Comparison of ENCODE assay signal across 25 cellular contexts in the genomic region with DNA sequence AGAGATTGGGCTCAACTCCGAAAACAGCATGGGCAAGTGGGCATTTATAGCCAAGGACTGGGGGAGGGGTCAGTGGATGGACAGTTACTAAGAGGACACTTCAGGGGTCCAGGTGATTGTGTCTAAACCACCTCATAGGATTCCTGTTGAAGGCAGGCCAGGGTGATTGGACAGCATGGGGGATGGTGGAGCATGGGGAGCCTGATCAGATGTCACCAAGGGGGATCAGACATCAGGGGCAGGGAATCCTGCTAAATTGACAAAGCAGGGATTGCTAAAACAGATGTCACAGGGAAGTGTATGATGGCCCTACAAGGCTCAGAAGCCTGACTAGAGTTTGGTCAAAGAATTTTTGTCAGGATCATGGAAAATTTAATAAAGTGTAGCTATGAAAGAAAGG. TPM values are rescaled to one million over a fixed set of nuclear protein-coding genes. Genes with fewer than 3 reads are reported as not detected.
A peak's percentile ranks its signal among the peaks of the same experiment; 100 is the strongest.
DNase-seq lines count a peak whose midpoint lies in the region; TF ChIP-seq lines count a peak whose summit lies in the region.
"Had no signal": no experiment of that assay in that cellular context is flagged by ENCODE, and none has a peak within 500 bp of the region (broad histone marks: within the 10 kb centered on the region; RNA-seq: fewer than 3 reads in every experiment).

No MANE protein-coding gene starts in this region.

- peaks cover 2% of the 10 kb centered on the region for H3K36me3 ChIP-seq in mammary epithelial cell (ENCODE audit: insufficient read depth, low read length)
- no peaks in the 10 kb centered on the region for H3K36me3 ChIP-seq in subcutaneous abdominal adipose tissue (ENCODE audit: control insufficient read depth in 5 of 5, insufficient read depth in 5 of 5, low read length in 5 of 5)
- no peaks in the 10 kb centered on the region for H3K36me3 ChIP-seq in HAP-1 (replicated peaks)
- H3K36me3 ChIP-seq: lower lobe of right lung, tibial nerve had no signal

- intact Hi-C loops in mammary epithelial cell (cut with micrococcal nuclease), result loop anchor here (5.0 kb wide), 1 partner anchor 163 kb away; the partner anchor contains the start of gene VSX1

- H3K27me3 Mint-ChIP-seq in T-helper 1 cell treated with Interleukin-12 subunit alpha and Interleukin-12 subunit beta and Interleukin-4 antibody, amounts not matched to agents 30 μg/mL and 1 μg/mL, for 36 hours (ENCODE audit: low read depth), result peaks cover 28% of the 10 kb centered on the region
- H3K27me3 Mint-ChIP-seq: activated naive CD8-positive, alpha-beta T cell had no signal

- H3K9ac ChIP-seq in mammary epithelial cell (ENCODE audit: insufficient read depth, low read length) (no peak overlapping the region), subcutaneous abdominal adipose tissue (ENCODE audit: low read length in 5 of 5) (no peak overlapping the region)

- no peaks in the 10 kb centered on the region for H3K9me3 ChIP-seq in mammary epithelial cell (replicated peaks; ENCODE audit: insufficient read depth, low read length)
- peaks cover 0 to 6% (median 3%) of the 10 kb centered on the region in 5 donors for H3K9me3 ChIP-seq in subcutaneous abdominal adipose tissue (ENCODE audit: control insufficient read depth in 5 of 5, low read length in 5 of 5)
- H3K9me3 ChIP-seq in HAP-1, result no peaks in the 10 kb centered on the region
- H3K9me3 ChIP-seq: lower lobe of right lung, tibial nerve had no signal

- H3K4me3 ChIP-seq in mammary epithelial cell (replicated peaks in 1 of 3; ENCODE audit: insufficient read depth in 1 of 3, low read depth in 2 of 3, low read length in 3 of 3) (no peak overlapping the region), subcutaneous abdominal adipose tissue (ENCODE audit: low read depth in 1 of 5, low read length in 5 of 5) (no peak overlapping the region), HAP-1 (no peak overlapping the region)
- H3K4me3 ChIP-seq: lower lobe of right lung, tibial nerve had no signal

- peaks cover 3% of the 10 kb centered on the region for H3K36me3 Mint-ChIP-seq in T-helper 1 cell treated with Interleukin-12 subunit alpha and Interleukin-12 subunit beta and Interleukin-4 antibody, amounts not matched to agents 30 μg/mL and 1 μg/mL, for 36 hours (ENCODE audit: low read depth)

- peak overlapping the region; percentile 96 for H3K4me2 ChIP-seq in mammary epithelial cell (ENCODE audit: insufficient read depth, low read depth, low read length)

- H3K27ac ChIP-seq in mammary epithelial cell (ENCODE audit: insufficient read depth, low read depth, low read length) (peak overlapping the region; percentile 79), subcutaneous abdominal adipose tissue (ENCODE audit: low read depth, low read length) (peak overlapping the region; percentile 92)
- H3K27ac ChIP-seq: HL-60, lower lobe of right lung, tibial nerve had no signal

- H3K27ac Mint-ChIP-seq in T-helper 1 cell treated with Interleukin-12 subunit alpha and Interleukin-12 subunit beta and Interleukin-4 antibody, amounts not matched to agents 30 μg/mL and 1 μg/mL, for 36 hours, result no peak overlapping the region
- H3K27ac Mint-ChIP-seq: activated CD4-positive, alpha-beta T cell treated with anti-CD3 and anti-CD28 coated beads for 36 hours; activated naive CD8-positive, alpha-beta T cell; activated T-helper 2 cell treated with anti-CD3 and anti-CD28 coated beads, Interferon-gamma antibody, Interleukin-2, Interleukin-4, amounts not matched to agents 10 μg/mL and 5 μg/mL and 100 μg/mL, durations not matched to agents 14 hours and 24 hours and 36 hours had no signal

- WGBS in mammary epithelial cell (ENCODE audit: low coverage, missing lambda C conversion rate), result 100% methylated on average over 1 of the region's 1 CpG

- peak overlapping the region; percentile 14 for H3K4me3 Mint-ChIP-seq in T-helper 1 cell treated with Interleukin-12 subunit alpha and Interleukin-12 subunit beta and Interleukin-4 antibody, amounts not matched to agents 30 μg/mL and 1 μg/mL, for 36 hours

- TF ChIP-seq CTCF in mammary epithelial cell (conservative IDR thresholded peaks at IDR 0.05 in 1 of 2, IDR thresholded peaks at IDR 0.05 in 1 of 2; ENCODE audit: extremely low read depth in 1 of 2, insufficient read depth in 1 of 2, low read depth in 1 of 2, low read length in 2 of 2), result no peak

- dilution Hi-C loops in mammary epithelial cell (cut with HindIII; ENCODE audit: low sequenced_read_pairs), result no loop called here

- CTCF ChIA-PET in mammary epithelial cell (lab: Charles Lee; ENCODE audit: low non-redundant PET), result no interaction called here

- DNase-seq in T-helper 1 cell, result no peak
- peak; percentile 90 for DNase-seq in NCI-H82 (lab: John Stamatoyannopoulos, UW)
- no peak for DNase-seq in mammary epithelial cell
- DNase-seq in dedifferentiated amniotic fluid mesenchymal stem cell (ENCODE audit: extremely low spot score), result no peak
- DNase-seq in HAP-1 (ENCODE audit: low spot score in 2 of 2), result no peak
- DNase-seq in iPS-NIHi7 (ENCODE audit: extremely low spot score), result no peak
- DNase-seq: ACHN; activated CD4-positive, alpha-beta T cell treated with anti-CD3 and anti-CD28 coated beads for 36 hours; C1 segment of cervical spinal cord; cerebellar nuclear complex; GDM1; kidney; lower lobe of right lung; NCI-H1092 treated with DMSO at 0.1 percent for 48 hours; NCI-H2081; NCI-H446 treated with DMSO at 0.1 percent for 48 hours; occipital lobe; stimulated activated CD4-positive, alpha-beta T cell treated with anti-CD3 and anti-CD28 coated beads, Interleukin-4, amount 100 ng/mL, for 4 hours; stimulated activated naive CD8-positive, alpha-beta T cell treated with anti-CD3 and anti-CD28 coated beads, Interleukin-15, Interleukin-2, amounts not matched to agents 100 U/mL and 50 U/mL, for 24 hours had no signal

- no peaks in the 10 kb centered on the region for H4K20me1 ChIP-seq in mammary epithelial cell (ENCODE audit: insufficient read depth, low read length)

- H3K27me3 ChIP-seq in mammary epithelial cell (ENCODE audit: insufficient read depth, low read length), result no peaks in the 10 kb centered on the region
- no peaks in the 10 kb centered on the region for H3K27me3 ChIP-seq in subcutaneous abdominal adipose tissue (ENCODE audit: control insufficient read depth in 5 of 5, insufficient read depth in 4 of 5, low read length in 5 of 5)
- no peaks in the 10 kb centered on the region for H3K27me3 ChIP-seq in HAP-1 (ENCODE audit: low read depth)
- H3K27me3 ChIP-seq: tibial nerve had no signal

- H3K4me1 ChIP-seq in mammary epithelial cell (ENCODE audit: insufficient read depth, low read length) (peaks cover 30% of the 10 kb centered on the region), subcutaneous abdominal adipose tissue (ENCODE audit: control insufficient read depth in 5 of 5, insufficient read depth in 5 of 5, low read length in 5 of 5) (peaks cover 8 to 38% (median 36%) of the 10 kb centered on the region in 5 donors), HAP-1 (peaks cover 40% of the 10 kb centered on the region)

- H3K79me2 ChIP-seq in mammary epithelial cell (ENCODE audit: insufficient read depth, low read length), result peaks cover 53% of the 10 kb centered on the region

- H3K4me1 Mint-ChIP-seq in T-helper 1 cell treated with Interleukin-12 subunit alpha and Interleukin-12 subunit beta and Interleukin-4 antibody, amounts not matched to agents 30 μg/mL and 1 μg/mL, for 36 hours (ENCODE audit: low read depth), result peaks cover 16% of the 10 kb centered on the region

- H2AFZ ChIP-seq in mammary epithelial cell (ENCODE audit: low read depth, low read length), result no peak overlapping the region

- BruUV-seq in mammary epithelial cell (replicated peaks; lab: Mats Ljungman, UMichigan), result no TSS peak

- no peaks in the 10 kb centered on the region for H3K9me3 Mint-ChIP-seq in T-helper 1 cell treated with Interleukin-12 subunit alpha and Interleukin-12 subunit beta and Interleukin-4 antibody, amounts not matched to agents 30 μg/mL and 1 μg/mL, for 36 hours
- H3K9me3 Mint-ChIP-seq: activated T-helper 2 cell treated with anti-CD3 and anti-CD28 coated beads, Interferon-gamma antibody, Interleukin-2, Interleukin-4, amounts not matched to agents 10 μg/mL and 5 μg/mL and 100 μg/mL, durations not matched to agents 14 hours and 24 hours and 36 hours had no signal

- in situ Hi-C loops in mammary epithelial cell (cut with MboI; ENCODE audit: low sequenced_read_pairs in 2 of 2) (loop anchor here in 1 of 2 donors (5.0 kb wide), 1 partner anchor 48 kb away; the partner anchor contains the start of gene ENTPD6), HAP-1 (cut with MboI; ENCODE audit: low sequenced_read_pairs) (no loop called here)

RNA-seq across cellular contexts. Expression of gene PYGB, which starts 2.4 kb away (rescaled TPM):
- total RNA-seq in mammary epithelial cell, result 1,000 to 10,000 TPM in 1 of 2 donors, 100 to 1,000 TPM in 1; 475 to 1,432 TPM
- 284 TPM for polyA plus RNA-seq in mammary epithelial cell
- polyA minus RNA-seq in mammary epithelial cell, result 595 TPM

RNA-seq across cellular contexts. Expression of gene ENTPD6, which starts 49.9 kb away (rescaled TPM):
- 100 to 1,000 TPM in 1 of 2 donors, 10 to 100 TPM in 1; 82.9 to 130 TPM for total RNA-seq in mammary epithelial cell
- polyA plus RNA-seq in mammary epithelial cell, result 127 TPM
- 195 TPM for polyA minus RNA-seq in mammary epithelial cell
